ENCODE assay signal across 8 cellular contexts in the genomic region with DNA sequence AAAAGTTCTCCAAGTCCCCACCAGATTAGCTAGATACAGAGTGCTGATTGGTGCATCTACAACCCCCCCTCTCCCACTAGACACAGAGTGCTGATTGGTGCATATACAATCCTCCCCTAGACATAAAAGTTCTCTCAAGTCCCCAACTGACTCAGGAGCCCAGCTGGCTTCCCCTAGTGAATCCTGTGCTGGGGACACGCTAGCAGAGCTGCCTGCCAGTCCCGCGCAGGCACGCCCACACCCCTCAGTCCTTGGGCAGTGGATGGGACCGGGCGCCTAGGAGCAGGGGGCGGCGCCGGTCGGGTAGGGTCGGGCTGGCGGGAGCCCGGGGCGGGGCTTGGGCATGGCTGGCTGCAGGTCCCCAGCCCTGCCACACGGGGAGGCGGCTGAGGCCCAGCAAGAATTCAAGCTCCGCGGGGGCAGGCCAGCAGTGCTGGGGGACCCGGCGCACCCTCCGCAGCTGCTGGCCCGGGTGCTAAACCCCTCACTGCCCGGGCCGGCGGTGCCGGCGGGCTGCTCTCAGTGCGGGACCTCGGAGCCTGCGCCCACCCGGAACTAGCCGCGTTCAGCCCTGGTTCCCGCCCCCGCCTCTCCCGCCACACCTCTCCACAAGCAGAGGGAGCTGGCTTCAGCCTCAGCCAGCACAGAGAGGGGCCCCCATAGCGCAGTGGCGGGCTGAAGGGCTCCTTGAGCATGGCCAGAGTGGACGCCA.
DNase-seq lines count a peak whose midpoint lies in the region; ATAC-seq and TF ChIP-seq lines count a peak whose summit lies in the region.

No MANE protein-coding gene starts in this region.

- TF ChIP-seq CTCF in PC-9 (conservative IDR thresholded peaks at IDR 0.05) (peak; percentile 60; the same call in 1 of the 2 replicates), fibroblast of villous mesenchyme (IDR thresholded peaks at IDR 0.05; ENCODE audit: insufficient read depth, low read depth, low read length) (peak; percentile 50), suprapubic skin (IDR thresholded peaks at IDR 0.05) (peak in 1 of 2 donors; percentile 65)

- no peak for TF ChIP-seq POLR2A in suprapubic skin (IDR thresholded peaks at IDR 0.05)

- TF ChIP-seq EP300 in suprapubic skin (IDR thresholded peaks at IDR 0.05), result no peak

- H2AFZ ChIP-seq in PC-9, result peak overlapping the region; percentile 83

- no peaks in the 10 kb centered on the region for H3K79me2 ChIP-seq in PC-9 (ENCODE audit: low read depth)

- intact Hi-C loops in PC-9 (cut with micrococcal nuclease; ENCODE audit: unreplicated experiment), result no loop called here

- H3K4me3 ChIP-seq in HUES6 (ENCODE audit: low read depth, low read length) (peak overlapping the region; percentile 90), PC-9 (peak overlapping the region; percentile 54), fibroblast of villous mesenchyme (ENCODE audit: low read depth, low read length) (peak overlapping the region; percentile 61), suprapubic skin (peak overlapping the region; percentile 58)

- 3% methylated on average over 5 of the region's 39 CpGs for WGBS in suprapubic skin

- CTCF ChIA-PET in PC-9 (lab: Charles Lee), result interaction anchor here (0.6 to 0.9 kb wide), 5 partner anchors 79 to 1574 kb away, joined by 3 to 6 read pairs (median 3); no protein-coding TSS in a partner anchor

- H3K9ac ChIP-seq in HUES6 (ENCODE audit: low read length), result peak overlapping the region; percentile 79

- no peaks in the 10 kb centered on the region for H3K9me2 ChIP-seq in PC-9 (ENCODE audit: insufficient read depth)

- no TSS peak for BruUV-seq in PC-9 (replicated peaks; lab: Mats Ljungman, UMichigan)

- H3K27me3 ChIP-seq in HUES6 (ENCODE audit: control insufficient read depth, insufficient read depth, low read length) (no peaks in the 10 kb centered on the region), PC-9 (ENCODE audit: insufficient read depth, low read depth) (no peaks in the 10 kb centered on the region), suprapubic skin (no peaks in the 10 kb centered on the region)

- no peaks in the 10 kb centered on the region for H4K20me1 ChIP-seq in PC-9 (ENCODE audit: insufficient read depth)

- peak; percentile 67 for DNase-seq in DMS79 treated with DMSO at 0.1 percent for 48 hours (lab: John Stamatoyannopoulos, UW)
- peak; percentile 55 to 84 for DNase-seq in PC-9
- peak; percentile 50 for DNase-seq in activated T-helper 1 cell treated with Interleukin-2 at 50 U/mL for 16 hours (ENCODE audit: low read depth)
- peak; percentile 46 for DNase-seq in fibroblast of villous mesenchyme (ENCODE audit: low read depth)
- peak in 37 of 56 donors; percentile 5 to 66 (median 18) for DNase-seq in nucleus accumbens (lab: John Stamatoyannopoulos, UW)
- DNase-seq in suprapubic skin (ENCODE audit: low spot score in 2 of 2), result peak; percentile 82 to 85

- H3K36me3 ChIP-seq in HUES6 (ENCODE audit: control insufficient read depth, insufficient read depth, low read length), result no peaks in the 10 kb centered on the region
- no peaks in the 10 kb centered on the region for H3K36me3 ChIP-seq in PC-9 (ENCODE audit: low read depth)
- no peaks in the 10 kb centered on the region for H3K36me3 ChIP-seq in suprapubic skin

- H3K4me1 ChIP-seq in HUES6 (ENCODE audit: control insufficient read depth, insufficient read depth, low read length) (peaks cover 6% of the 10 kb centered on the region; the same call in 1 of the 2 replicates), PC-9 (replicated peaks; ENCODE audit: insufficient read depth) (no peaks in the 10 kb centered on the region), suprapubic skin (peaks cover 10% of the 10 kb centered on the region)

- peak overlapping the region; percentile 90 for H3K4me2 ChIP-seq in PC-9

- ATAC-seq in GM21515 (IDR thresholded peaks at IDR 0.05; ENCODE audit: unreplicated experiment), result peak; percentile 99

- POLR2A ChIA-PET in PC-9 (lab: Charles Lee; ENCODE audit: unreplicated experiment), result interaction anchor here (0.6 kb wide), 2 partner anchors 46 to 1131 kb away, joined by 8 to 10 read pairs; no protein-coding TSS in a partner anchor

- peak overlapping the region; percentile 48; the same call in 1 of the 2 replicates for H3K27ac ChIP-seq in HUES6 (ENCODE audit: low read depth, low read length)
- no peak overlapping the region for H3K27ac ChIP-seq in PC-9
- H3K27ac ChIP-seq in suprapubic skin, result peak overlapping the region; percentile 1

- H3K9me3 ChIP-seq in HUES6 (ENCODE audit: control insufficient read depth, insufficient read depth, low read depth, low read length) (no peaks in the 10 kb centered on the region), PC-9 (ENCODE audit: insufficient read depth, low read depth) (no peaks in the 10 kb centered on the region), suprapubic skin (no peaks in the 10 kb centered on the region)

- H3F3A ChIP-seq in PC-9 (ENCODE audit: insufficient read depth, low read depth), result no peaks in the 10 kb centered on the region

Comparison
In these comparisons a context has a peak if more than half of its experiments do, and no peak if none do; other contexts are left out.
1. DNase-seq: peak in every context shown above with its lines; median percentile 84 in suprapubic skin; 70 in PC-9; 67 in DMS79 treated with DMSO at 0.1 percent for 48 hours; 50 in activated T-helper 1 cell treated with Interleukin-2 at 50 U/mL for 16 hours; 46 in fibroblast of villous mesenchyme; 18 in nucleus accumbens.